Comparison of ENCODE assay signal across 14 cellular contexts in the genomic region with DNA sequence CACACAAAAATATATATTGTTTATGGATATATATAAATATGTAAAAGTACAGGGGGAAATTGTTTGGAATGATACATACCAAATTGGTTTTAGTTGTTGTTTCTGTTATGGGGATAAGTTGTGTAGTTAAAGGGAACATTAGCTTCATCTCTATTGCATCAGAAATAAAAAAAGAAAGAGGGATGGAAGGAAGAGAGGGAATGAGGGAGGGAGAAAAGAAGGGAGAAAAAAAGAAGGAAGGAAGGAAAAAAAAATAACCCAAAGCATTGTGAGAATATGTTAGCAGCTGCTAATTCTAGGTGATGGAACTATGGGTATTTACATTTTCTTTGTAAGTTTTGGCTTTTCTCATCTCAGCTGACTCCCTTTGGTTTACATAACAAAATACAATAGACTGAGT. TPM values are rescaled to one million over a fixed set of nuclear protein-coding genes. Genes with fewer than 3 reads are reported as not detected.
"Had no signal": no experiment of that assay in that cellular context is flagged by ENCODE, and none has a peak within 500 bp of the region (broad histone marks: within the 10 kb centered on the region; RNA-seq: fewer than 3 reads in every experiment).

No MANE protein-coding gene starts in this region.

- H3K36me3 ChIP-seq: esophagus muscularis mucosa, right atrium auricular region, transverse colon, WERI-Rb-1 had no signal

- H3K27me3 Mint-ChIP-seq: naive thymus-derived CD4-positive, alpha-beta T cell had no signal

- H3K4me3 ChIP-seq: esophagus muscularis mucosa, right atrium auricular region, transverse colon had no signal

- H3K9me3 Mint-ChIP-seq: activated T-cell treated with anti-CD3 and anti-CD28 coated beads, Interleukin-2, amount 50 U/mL, for 4 hours; stimulated activated effector memory CD8-positive, alpha-beta T cell treated with anti-CD3 and anti-CD28 coated beads, Interleukin-12 subunit alpha, Interleukin-12 subunit beta, amount 100 ng/mL, for 72 hours had no signal

- H3K9me3 ChIP-seq: esophagus muscularis mucosa, right atrium auricular region, transverse colon had no signal

- DNase-seq: activated CD4-positive, alpha-beta T cell treated with anti-CD3 and anti-CD28 coated beads, Interleukin-2, amount 50 U/mL, for 1 hour; activated T-cell treated with anti-CD3 and anti-CD28 coated beads, Interleukin-2, amount 50 U/mL, for 4 hours; mammary epithelial cell; naive thymus-derived CD4-positive, alpha-beta T cell; T1000; transverse colon; WERI-Rb-1 had no signal

- H3K36me3 Mint-ChIP-seq: stimulated activated effector memory CD8-positive, alpha-beta T cell treated with anti-CD3 and anti-CD28 coated beads, Interleukin-12 subunit alpha, Interleukin-12 subunit beta, amount 100 ng/mL, for 72 hours had no signal

- FAIRE-seq: astrocyte had no signal

- H3K27me3 ChIP-seq: esophagus muscularis mucosa, right atrium auricular region, transverse colon had no signal

- H3K27ac Mint-ChIP-seq: stimulated activated effector memory CD8-positive, alpha-beta T cell treated with anti-CD3 and anti-CD28 coated beads, Interleukin-12 subunit alpha, Interleukin-12 subunit beta, amount 100 ng/mL, for 72 hours had no signal

- H3K4me1 ChIP-seq: esophagus muscularis mucosa, right atrium auricular region, transverse colon had no signal

- H3K4me3 Mint-ChIP-seq: stimulated activated effector memory CD8-positive, alpha-beta T cell treated with anti-CD3 and anti-CD28 coated beads, Interleukin-12 subunit alpha, Interleukin-12 subunit beta, amount 100 ng/mL, for 72 hours had no signal

- H3K27ac ChIP-seq: esophagus muscularis mucosa, right atrium auricular region, transverse colon, WERI-Rb-1 had no signal

RNA-seq across cellular contexts. Expression of a gene that starts 1.3 kb away (rescaled TPM):
- total RNA-seq: astrocyte, esophagus muscularis mucosa, fibroblast of villous mesenchyme, left lobe of liver, mammary epithelial cell, right atrium auricular region, subcutaneous adipose tissue, transverse colon had no signal
- polyA plus RNA-seq: mammary epithelial cell; naive thymus-derived CD4-positive, alpha-beta T cell had no signal

RNA-seq across cellular contexts. Expression of a gene that starts 51.0 kb away (rescaled TPM):
- total RNA-seq: fibroblast of villous mesenchyme, mammary epithelial cell had no signal
- polyA plus RNA-seq: mammary epithelial cell had no signal
